ENCODE assay signal across 2 cellular contexts in the genomic region with DNA sequence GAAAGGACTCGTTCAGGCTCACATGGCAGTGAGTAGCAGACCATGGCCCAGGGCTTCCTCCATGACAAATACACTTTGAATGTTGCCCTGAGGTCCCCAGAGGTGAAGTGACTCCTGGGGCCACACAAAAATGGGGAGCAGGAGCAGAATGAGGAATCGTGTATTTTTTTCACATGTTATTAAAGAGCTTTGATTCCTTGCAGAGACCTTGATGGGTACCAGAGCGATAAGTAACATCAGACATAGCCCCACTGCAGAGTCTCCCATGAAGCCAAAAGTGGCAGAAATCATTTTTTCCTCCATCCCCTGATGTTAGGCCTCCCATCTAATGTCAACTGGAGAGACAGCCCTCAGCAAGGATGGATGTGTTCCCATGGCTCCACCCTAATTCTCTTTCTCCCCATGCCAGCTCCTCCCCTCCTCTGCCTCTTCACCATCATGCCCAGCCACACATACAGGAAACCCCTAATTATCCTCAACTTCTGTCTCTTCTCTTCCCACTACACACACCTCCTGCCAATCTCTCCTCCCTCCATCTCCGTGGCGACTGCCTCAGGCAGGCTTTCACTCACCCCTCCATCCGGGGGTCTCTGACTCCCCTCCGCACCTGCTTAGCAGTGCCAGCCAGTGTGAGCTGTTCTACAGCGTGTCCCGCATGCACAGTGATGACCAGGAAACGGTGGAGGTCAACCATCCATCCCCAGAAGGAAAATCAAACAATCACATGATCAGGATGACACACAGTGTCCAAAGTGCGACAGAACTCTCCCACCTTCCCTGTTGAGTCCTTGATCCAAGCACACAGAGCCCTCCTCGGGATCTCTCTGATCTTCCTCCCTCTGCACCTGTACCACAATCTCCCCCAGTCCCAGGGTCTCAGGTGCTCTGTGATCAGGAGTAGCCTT.
TF ChIP-seq lines count a peak whose summit lies in the region.

No MANE protein-coding gene starts in this region.

TF ChIP-seq in SK-N-SH treated with all-trans-retinoic acid at 6 μM for 48 hours, 23 proteins besides CTCF, POLR2A, EP300 and RAD21:
- no peak for TF ChIP-seq ISL1 (CRISPR knock-in tag; IDR thresholded peaks at IDR 0.05)
- TF ChIP-seq, protein P1, sequence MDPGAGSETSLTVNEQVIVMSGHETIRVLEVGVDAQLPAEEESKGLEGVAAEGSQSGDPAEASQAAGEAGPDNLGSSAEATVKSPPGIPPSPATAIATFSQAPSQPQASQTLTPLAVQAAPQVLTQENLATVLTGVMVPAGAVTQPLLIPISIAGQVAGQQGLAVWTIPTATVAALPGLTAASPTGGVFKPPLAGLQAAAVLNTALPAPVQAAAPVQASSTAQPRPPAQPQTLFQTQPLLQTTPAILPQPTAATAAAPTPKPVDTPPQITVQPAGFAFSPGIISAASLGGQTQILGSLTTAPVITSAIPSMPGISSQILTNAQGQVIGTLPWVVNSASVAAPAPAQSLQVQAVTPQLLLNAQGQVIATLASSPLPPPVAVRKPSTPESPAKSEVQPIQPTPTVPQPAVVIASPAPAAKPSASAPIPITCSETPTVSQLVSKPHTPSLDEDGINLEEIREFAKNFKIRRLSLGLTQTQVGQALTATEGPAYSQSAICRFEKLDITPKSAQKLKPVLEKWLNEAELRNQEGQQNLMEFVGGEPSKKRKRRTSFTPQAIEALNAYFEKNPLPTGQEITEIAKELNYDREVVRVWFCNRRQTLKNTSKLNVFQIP (CRISPR knock-in tag; IDR thresholded peaks at IDR 0.05; ENCODE audit: borderline replicate concordance, low read depth), result no peak
- TF ChIP-seq ZNF70 (CRISPR knock-in tag; IDR thresholded peaks at IDR 0.05), result no peak
- TF ChIP-seq ESRRG (CRISPR knock-in tag; IDR thresholded peaks at IDR 0.05), result no peak
- no peak for TF ChIP-seq TOX (CRISPR knock-in tag; IDR thresholded peaks at IDR 0.05; ENCODE audit: borderline replicate concordance)
- TF ChIP-seq GLIS3 (CRISPR knock-in tag; IDR thresholded peaks at IDR 0.05), result no peak
- TF ChIP-seq CSDC2 (CRISPR knock-in tag; IDR thresholded peaks at IDR 0.05), result no peak
- no peak for TF ChIP-seq ZFP30 (CRISPR knock-in tag; IDR thresholded peaks at IDR 0.05)
- TF ChIP-seq BACH2 (CRISPR knock-in tag; IDR thresholded peaks at IDR 0.05; ENCODE audit: borderline replicate concordance), result no peak
- TF ChIP-seq PPARA (CRISPR knock-in tag; IDR thresholded peaks at IDR 0.05; ENCODE audit: borderline replicate concordance), result no peak
- no peak for TF ChIP-seq ARNTL (CRISPR knock-in tag; IDR thresholded peaks at IDR 0.05; ENCODE audit: borderline replicate concordance, low read depth)
- TF ChIP-seq RARB (CRISPR knock-in tag; IDR thresholded peaks at IDR 0.05), result no peak
- TF ChIP-seq ZC3H10 (CRISPR knock-in tag; IDR thresholded peaks at IDR 0.05), result no peak
- TF ChIP-seq ZNF565 (CRISPR knock-in tag; conservative IDR thresholded peaks at IDR 0.05; ENCODE audit: low read depth), result no peak
- TF ChIP-seq ZNF8 (CRISPR knock-in tag; IDR thresholded peaks at IDR 0.05), result no peak
- TF ChIP-seq, protein P2, sequence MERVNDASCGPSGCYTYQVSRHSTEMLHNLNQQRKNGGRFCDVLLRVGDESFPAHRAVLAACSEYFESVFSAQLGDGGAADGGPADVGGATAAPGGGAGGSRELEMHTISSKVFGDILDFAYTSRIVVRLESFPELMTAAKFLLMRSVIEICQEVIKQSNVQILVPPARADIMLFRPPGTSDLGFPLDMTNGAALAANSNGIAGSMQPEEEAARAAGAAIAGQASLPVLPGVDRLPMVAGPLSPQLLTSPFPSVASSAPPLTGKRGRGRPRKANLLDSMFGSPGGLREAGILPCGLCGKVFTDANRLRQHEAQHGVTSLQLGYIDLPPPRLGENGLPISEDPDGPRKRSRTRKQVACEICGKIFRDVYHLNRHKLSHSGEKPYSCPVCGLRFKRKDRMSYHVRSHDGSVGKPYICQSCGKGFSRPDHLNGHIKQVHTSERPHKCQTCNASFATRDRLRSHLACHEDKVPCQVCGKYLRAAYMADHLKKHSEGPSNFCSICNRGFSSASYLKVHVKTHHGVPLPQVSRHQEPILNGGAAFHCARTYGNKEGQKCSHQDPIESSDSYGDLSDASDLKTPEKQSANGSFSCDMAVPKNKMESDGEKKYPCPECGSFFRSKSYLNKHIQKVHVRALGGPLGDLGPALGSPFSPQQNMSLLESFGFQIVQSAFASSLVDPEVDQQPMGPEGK (CRISPR knock-in tag; IDR thresholded peaks at IDR 0.05; ENCODE audit: borderline replicate concordance), result no peak
- no peak for TF ChIP-seq SNAI2 (CRISPR knock-in tag; IDR thresholded peaks at IDR 0.05)
- TF ChIP-seq, protein P3, sequence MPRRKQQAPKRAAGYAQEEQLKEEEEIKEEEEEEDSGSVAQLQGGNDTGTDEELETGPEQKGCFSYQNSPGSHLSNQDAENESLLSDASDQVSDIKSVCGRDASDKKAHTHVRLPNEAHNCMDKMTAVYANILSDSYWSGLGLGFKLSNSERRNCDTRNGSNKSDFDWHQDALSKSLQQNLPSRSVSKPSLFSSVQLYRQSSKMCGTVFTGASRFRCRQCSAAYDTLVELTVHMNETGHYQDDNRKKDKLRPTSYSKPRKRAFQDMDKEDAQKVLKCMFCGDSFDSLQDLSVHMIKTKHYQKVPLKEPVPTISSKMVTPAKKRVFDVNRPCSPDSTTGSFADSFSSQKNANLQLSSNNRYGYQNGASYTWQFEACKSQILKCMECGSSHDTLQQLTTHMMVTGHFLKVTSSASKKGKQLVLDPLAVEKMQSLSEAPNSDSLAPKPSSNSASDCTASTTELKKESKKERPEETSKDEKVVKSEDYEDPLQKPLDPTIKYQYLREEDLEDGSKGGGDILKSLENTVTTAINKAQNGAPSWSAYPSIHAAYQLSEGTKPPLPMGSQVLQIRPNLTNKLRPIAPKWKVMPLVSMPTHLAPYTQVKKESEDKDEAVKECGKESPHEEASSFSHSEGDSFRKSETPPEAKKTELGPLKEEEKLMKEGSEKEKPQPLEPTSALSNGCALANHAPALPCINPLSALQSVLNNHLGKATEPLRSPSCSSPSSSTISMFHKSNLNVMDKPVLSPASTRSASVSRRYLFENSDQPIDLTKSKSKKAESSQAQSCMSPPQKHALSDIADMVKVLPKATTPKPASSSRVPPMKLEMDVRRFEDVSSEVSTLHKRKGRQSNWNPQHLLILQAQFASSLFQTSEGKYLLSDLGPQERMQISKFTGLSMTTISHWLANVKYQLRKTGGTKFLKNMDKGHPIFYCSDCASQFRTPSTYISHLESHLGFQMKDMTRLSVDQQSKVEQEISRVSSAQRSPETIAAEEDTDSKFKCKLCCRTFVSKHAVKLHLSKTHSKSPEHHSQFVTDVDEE (CRISPR knock-in tag; IDR thresholded peaks at IDR 0.05), result no peak
- no peak for TF ChIP-seq OSR1 (CRISPR knock-in tag; IDR thresholded peaks at IDR 0.05)
- TF ChIP-seq, protein P4, sequence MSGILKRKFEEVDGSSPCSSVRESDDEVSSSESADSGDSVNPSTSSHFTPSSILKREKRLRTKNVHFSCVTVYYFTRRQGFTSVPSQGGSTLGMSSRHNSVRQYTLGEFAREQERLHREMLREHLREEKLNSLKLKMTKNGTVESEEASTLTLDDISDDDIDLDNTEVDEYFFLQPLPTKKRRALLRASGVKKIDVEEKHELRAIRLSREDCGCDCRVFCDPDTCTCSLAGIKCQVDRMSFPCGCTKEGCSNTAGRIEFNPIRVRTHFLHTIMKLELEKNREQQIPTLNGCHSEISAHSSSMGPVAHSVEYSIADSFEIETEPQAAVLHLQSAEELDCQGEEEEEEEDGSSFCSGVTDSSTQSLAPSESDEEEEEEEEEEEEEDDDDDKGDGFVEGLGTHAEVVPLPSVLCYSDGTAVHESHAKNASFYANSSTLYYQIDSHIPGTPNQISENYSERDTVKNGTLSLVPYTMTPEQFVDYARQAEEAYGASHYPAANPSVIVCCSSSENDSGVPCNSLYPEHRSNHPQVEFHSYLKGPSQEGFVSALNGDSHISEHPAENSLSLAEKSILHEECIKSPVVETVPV (CRISPR knock-in tag; IDR thresholded peaks at IDR 0.05), result no peak

TF ChIP-seq in HepG2, 621 proteins besides CTCF, POLR2A, EP300 and RAD21 (continues in another document):
- TF ChIP-seq, protein P5, sequence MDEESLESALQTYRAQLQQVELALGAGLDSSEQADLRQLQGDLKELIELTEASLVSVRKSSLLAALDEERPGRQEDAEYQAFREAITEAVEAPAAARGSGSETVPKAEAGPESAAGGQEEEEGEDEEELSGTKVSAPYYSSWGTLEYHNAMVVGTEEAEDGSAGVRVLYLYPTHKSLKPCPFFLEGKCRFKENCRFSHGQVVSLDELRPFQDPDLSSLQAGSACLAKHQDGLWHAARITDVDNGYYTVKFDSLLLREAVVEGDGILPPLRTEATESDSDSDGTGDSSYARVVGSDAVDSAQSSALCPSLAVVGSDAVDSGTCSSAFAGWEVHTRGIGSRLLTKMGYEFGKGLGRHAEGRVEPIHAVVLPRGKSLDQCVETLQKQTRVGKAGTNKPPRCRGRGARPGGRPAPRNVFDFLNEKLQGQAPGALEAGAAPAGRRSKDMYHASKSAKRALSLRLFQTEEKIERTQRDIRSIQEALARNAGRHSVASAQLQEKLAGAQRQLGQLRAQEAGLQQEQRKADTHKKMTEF (CRISPR knock-in tag; IDR thresholded peaks at IDR 0.05), result peak; percentile 88
- TF ChIP-seq, protein P6, sequence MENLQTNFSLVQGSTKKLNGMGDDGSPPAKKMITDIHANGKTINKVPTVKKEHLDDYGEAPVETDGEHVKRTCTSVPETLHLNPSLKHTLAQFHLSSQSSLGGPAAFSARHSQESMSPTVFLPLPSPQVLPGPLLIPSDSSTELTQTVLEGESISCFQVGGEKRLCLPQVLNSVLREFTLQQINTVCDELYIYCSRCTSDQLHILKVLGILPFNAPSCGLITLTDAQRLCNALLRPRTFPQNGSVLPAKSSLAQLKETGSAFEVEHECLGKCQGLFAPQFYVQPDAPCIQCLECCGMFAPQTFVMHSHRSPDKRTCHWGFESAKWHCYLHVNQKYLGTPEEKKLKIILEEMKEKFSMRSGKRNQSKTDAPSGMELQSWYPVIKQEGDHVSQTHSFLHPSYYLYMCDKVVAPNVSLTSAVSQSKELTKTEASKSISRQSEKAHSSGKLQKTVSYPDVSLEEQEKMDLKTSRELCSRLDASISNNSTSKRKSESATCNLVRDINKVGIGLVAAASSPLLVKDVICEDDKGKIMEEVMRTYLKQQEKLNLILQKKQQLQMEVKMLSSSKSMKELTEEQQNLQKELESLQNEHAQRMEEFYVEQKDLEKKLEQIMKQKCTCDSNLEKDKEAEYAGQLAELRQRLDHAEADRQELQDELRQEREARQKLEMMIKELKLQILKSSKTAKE (CRISPR knock-in tag; IDR thresholded peaks at IDR 0.05; ENCODE audit: borderline replicate concordance), result peak; percentile 76; the same call in 1 of the 2 replicates
- TF ChIP-seq, protein P7, sequence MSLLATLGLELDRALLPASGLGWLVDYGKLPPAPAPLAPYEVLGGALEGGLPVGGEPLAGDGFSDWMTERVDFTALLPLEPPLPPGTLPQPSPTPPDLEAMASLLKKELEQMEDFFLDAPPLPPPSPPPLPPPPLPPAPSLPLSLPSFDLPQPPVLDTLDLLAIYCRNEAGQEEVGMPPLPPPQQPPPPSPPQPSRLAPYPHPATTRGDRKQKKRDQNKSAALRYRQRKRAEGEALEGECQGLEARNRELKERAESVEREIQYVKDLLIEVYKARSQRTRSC (CRISPR knock-in tag; IDR thresholded peaks at IDR 0.05; ENCODE audit: low read depth), result no peak; the same call in 1 of the 2 replicates
- TF ChIP-seq NCOA5 (CRISPR knock-in tag; IDR thresholded peaks at IDR 0.05) (no peak), ZNF878 (CRISPR knock-in tag; IDR thresholded peaks at IDR 0.05) (peak; percentile 86), THAP11 (CRISPR knock-in tag; IDR thresholded peaks at IDR 0.05) (peak; percentile 71), SCMH1 (CRISPR knock-in tag; IDR thresholded peaks at IDR 0.05; ENCODE audit: borderline replicate concordance) (no peak), GABPA (IDR thresholded peaks at IDR 0.05; ENCODE audit: low read depth, low read length) (no peak), GABPA (CRISPR knock-in tag; IDR thresholded peaks at IDR 0.05; ENCODE audit: low read depth) (0 out of 2 replicates have a peak, but pooled peaks have one; percentile 34), NFYC (CRISPR knock-in tag; IDR thresholded peaks at IDR 0.05) (peak; percentile 38; the same call in 1 of the 2 replicates), NFE2L2 (IDR thresholded peaks at IDR 0.05; ENCODE audit: low read length) (no peak), ZNF850 (CRISPR knock-in tag; conservative IDR thresholded peaks at IDR 0.05) (no peak), PCBP2 (optimal IDR thresholded peaks at IDR 0.05; ENCODE audit: low read depth, low read length, poor library complexity, severe bottlenecking) (no peak), ZFP36L2 (CRISPR knock-in tag; IDR thresholded peaks at IDR 0.05) (no peak), SNAI1 (CRISPR knock-in tag; IDR thresholded peaks at IDR 0.05; ENCODE audit: borderline replicate concordance) (peak; percentile 37; the same call in 1 of the 2 replicates)
- TF ChIP-seq, protein P8, sequence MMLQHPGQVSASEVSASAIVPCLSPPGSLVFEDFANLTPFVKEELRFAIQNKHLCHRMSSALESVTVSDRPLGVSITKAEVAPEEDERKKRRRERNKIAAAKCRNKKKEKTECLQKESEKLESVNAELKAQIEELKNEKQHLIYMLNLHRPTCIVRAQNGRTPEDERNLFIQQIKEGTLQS (CRISPR knock-in tag; IDR thresholded peaks at IDR 0.05), result peak; percentile 79
- TF ChIP-seq, protein P9, sequence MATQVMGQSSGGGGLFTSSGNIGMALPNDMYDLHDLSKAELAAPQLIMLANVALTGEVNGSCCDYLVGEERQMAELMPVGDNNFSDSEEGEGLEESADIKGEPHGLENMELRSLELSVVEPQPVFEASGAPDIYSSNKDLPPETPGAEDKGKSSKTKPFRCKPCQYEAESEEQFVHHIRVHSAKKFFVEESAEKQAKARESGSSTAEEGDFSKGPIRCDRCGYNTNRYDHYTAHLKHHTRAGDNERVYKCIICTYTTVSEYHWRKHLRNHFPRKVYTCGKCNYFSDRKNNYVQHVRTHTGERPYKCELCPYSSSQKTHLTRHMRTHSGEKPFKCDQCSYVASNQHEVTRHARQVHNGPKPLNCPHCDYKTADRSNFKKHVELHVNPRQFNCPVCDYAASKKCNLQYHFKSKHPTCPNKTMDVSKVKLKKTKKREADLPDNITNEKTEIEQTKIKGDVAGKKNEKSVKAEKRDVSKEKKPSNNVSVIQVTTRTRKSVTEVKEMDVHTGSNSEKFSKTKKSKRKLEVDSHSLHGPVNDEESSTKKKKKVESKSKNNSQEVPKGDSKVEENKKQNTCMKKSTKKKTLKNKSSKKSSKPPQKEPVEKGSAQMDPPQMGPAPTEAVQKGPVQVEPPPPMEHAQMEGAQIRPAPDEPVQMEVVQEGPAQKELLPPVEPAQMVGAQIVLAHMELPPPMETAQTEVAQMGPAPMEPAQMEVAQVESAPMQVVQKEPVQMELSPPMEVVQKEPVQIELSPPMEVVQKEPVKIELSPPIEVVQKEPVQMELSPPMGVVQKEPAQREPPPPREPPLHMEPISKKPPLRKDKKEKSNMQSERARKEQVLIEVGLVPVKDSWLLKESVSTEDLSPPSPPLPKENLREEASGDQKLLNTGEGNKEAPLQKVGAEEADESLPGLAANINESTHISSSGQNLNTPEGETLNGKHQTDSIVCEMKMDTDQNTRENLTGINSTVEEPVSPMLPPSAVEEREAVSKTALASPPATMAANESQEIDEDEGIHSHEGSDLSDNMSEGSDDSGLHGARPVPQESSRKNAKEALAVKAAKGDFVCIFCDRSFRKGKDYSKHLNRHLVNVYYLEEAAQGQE (IDR thresholded peaks at IDR 0.05; ENCODE audit: borderline replicate concordance in 1 of 2, low read depth in 1 of 2, low read length in 2 of 2), result peak in 1 of 2 experiments; percentile 19; a peak in 2 of 4 replicates
- TF ChIP-seq, protein P10, sequence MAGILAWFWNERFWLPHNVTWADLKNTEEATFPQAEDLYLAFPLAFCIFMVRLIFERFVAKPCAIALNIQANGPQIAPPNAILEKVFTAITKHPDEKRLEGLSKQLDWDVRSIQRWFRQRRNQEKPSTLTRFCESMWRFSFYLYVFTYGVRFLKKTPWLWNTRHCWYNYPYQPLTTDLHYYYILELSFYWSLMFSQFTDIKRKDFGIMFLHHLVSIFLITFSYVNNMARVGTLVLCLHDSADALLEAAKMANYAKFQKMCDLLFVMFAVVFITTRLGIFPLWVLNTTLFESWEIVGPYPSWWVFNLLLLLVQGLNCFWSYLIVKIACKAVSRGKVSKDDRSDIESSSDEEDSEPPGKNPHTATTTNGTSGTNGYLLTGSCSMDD (CRISPR knock-in tag; IDR thresholded peaks at IDR 0.05), result no peak
